In the genomic region with DNA sequence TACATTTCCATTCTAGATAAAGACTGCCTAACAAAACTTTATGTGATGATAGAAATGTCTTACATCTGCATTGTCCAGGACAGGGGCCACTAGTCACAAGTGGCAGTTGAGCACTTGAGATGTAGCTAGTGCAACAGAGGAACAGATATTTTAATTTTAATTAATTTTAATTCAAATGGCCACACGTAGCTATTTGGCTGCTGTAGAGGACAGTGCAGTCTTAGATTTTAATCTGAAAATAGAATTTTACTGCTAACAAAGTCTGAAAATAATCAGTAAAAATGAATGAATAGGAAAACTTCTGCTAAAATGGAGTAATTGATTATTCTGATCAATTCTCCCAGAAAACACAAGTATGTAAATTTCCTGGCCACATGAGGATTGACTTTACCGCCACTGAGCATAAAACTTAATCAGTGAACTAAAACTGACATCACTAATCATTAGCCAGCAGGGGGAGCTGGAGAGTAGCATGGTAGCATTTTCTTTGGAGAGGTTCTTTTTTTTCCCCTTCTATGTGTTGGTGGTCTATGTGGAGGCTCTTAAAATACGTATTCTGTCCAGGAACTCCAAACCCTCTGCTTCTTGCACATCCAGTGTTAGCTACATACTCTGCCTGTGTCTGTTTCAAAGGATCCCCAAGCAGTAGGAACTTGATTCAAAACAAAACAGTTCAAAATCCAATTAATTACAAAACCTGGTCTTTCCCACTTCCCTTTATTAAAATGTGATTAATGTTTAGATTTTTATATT, we compare ENCODE assay signal across 8 cellular contexts. TPM values are rescaled to one million over a fixed set of nuclear protein-coding genes. Genes with fewer than 3 reads are reported as not detected.
A peak's percentile ranks its signal among the peaks of the same experiment; 100 is the strongest.
DNase-seq lines count a peak whose midpoint lies in the region; ATAC-seq and TF ChIP-seq lines count a peak whose summit lies in the region.

No MANE protein-coding gene starts in this region.

- H3K27me3 ChIP-seq in CD4-positive, alpha-beta memory T cell (ENCODE audit: insufficient read depth, low read length): no peaks in the 10 kb centered on the region
- H3K27me3 ChIP-seq in neutrophil (no peaks in the 10 kb centered on the region), uterus (no peaks in the 10 kb centered on the region)

- POLR2A ChIA-PET in CD4-positive, alpha-beta memory T cell (lab: Charles Lee; ENCODE audit: partially characterized antibody): no interaction called here
- POLR2A ChIA-PET in activated CD4-positive, alpha-beta memory T cell treated with anti-CD3 and anti-CD28 coated beads, Interleukin-2, amount 10 ng/mL, durations not matched to agents 7 days and 5 days (lab: Charles Lee): no interaction called here

- CTCF ChIA-PET in CD4-positive, alpha-beta memory T cell (lab: Charles Lee; ENCODE audit: partially characterized antibody): interaction anchor here (0.7 to 2.6 kb wide), 22 partner anchors 8 to 305 kb away, joined by 3 to 26 read pairs (median 5); no protein-coding TSS in a partner anchor
- CTCF ChIA-PET in activated CD4-positive, alpha-beta memory T cell treated with anti-CD3 and anti-CD28 coated beads, Interleukin-2, amount 10 ng/mL, durations not matched to agents 7 days and 5 days (lab: Charles Lee): interaction anchor here (0.6 to 2.8 kb wide), 11 partner anchors 8 to 303 kb away, joined by 3 to 19 read pairs (median 4); no protein-coding TSS in a partner anchor

- ATAC-seq in GM19025 (IDR thresholded peaks at IDR 0.05; ENCODE audit: low read depth, unreplicated experiment) (peak; percentile 69), HG03354 (IDR thresholded peaks at IDR 0.05; ENCODE audit: poor library complexity, severe bottlenecking, unreplicated experiment) (peak; percentile 72)

- intact Hi-C loops in CD4-positive, alpha-beta memory T cell (cut with micrococcal nuclease): loop anchor here (1.0 to 5.0 kb wide), 4 partner anchors 135 to 741 kb away; no protein-coding TSS in a partner anchor
- intact Hi-C loops in uterus (cut with DNase I; ENCODE audit: low total_unique reads): loop anchor here (10.0 kb wide), 1 partner anchor 49 kb away; a partner anchor contains a TSS

- H3K27ac ChIP-seq in CD4-positive, alpha-beta memory T cell (ENCODE audit: low read depth, low read length): no peak overlapping the region
- no peak overlapping the region for H3K27ac ChIP-seq in neutrophil
- no peak overlapping the region for H3K27ac ChIP-seq in uterus

- H3K4me1 ChIP-seq in CD4-positive, alpha-beta memory T cell (ENCODE audit: insufficient read depth, low read length): no peaks in the 10 kb centered on the region
- H3K4me1 ChIP-seq in neutrophil (ENCODE audit: control insufficient read depth in 1 of 2, insufficient read depth in 1 of 2, low read depth in 1 of 2, low read length in 1 of 2) (peaks cover 16 to 29% of the 10 kb centered on the region in 2 experiments), uterus (no peaks in the 10 kb centered on the region)

- no peak overlapping the region for H3K4me3 ChIP-seq in CD4-positive, alpha-beta memory T cell (ENCODE audit: low read length in 2 of 2)
- H3K4me3 ChIP-seq in neutrophil (ENCODE audit: low read depth in 1 of 2, low read length in 1 of 2) (no peak overlapping the region), uterus (no peak overlapping the region)

- no peaks in the 10 kb centered on the region for H3K4me1 Mint-ChIP-seq in CD4-positive, alpha-beta memory T cell
- H3K4me1 Mint-ChIP-seq in activated CD4-positive, alpha-beta memory T cell treated with anti-CD3 and anti-CD28 coated beads, Interleukin-2, amount 10 ng/mL, durations not matched to agents 7 days and 5 days: no peaks in the 10 kb centered on the region

- H3K9me3 Mint-ChIP-seq in CD4-positive, alpha-beta memory T cell: no peaks in the 10 kb centered on the region
- H3K9me3 Mint-ChIP-seq in activated CD4-positive, alpha-beta memory T cell treated with anti-CD3 and anti-CD28 coated beads, Interleukin-2, amount 10 ng/mL, durations not matched to agents 7 days and 5 days: no peaks in the 10 kb centered on the region

- H3K9me3 ChIP-seq in CD4-positive, alpha-beta memory T cell (ENCODE audit: control insufficient read depth in 1 of 2, low read length in 2 of 2): no peaks in the 10 kb centered on the region
- H3K9me3 ChIP-seq in neutrophil (no peaks in the 10 kb centered on the region), uterus (no peaks in the 10 kb centered on the region)

- DNase-seq in CD4-positive, alpha-beta memory T cell: peak; percentile 39 to 46 (median 43)
- DNase-seq in NCI-H460 (ENCODE audit: extremely low read depth, low read depth) (peak; percentile 79), fibroblast of gingiva (ENCODE audit: low read depth) (peak; percentile 31), uterus (peak; percentile 26 to 67)
- DNase-seq in activated CD4-positive, alpha-beta memory T cell treated with anti-CD3 and anti-CD28 coated beads, Interleukin-2, amount 10 ng/mL, durations not matched to agents 7 days and 5 days: peak; percentile 45

- TF ChIP-seq POLR2A in uterus (IDR thresholded peaks at IDR 0.05): no peak

- TF ChIP-seq CTCF in neutrophil (IDR thresholded peaks at IDR 0.05): peak; percentile 69
- TF ChIP-seq CTCF in uterus (IDR thresholded peaks at IDR 0.05): peak; percentile 73 to 79 (median 76)

- H3K36me3 Mint-ChIP-seq in CD4-positive, alpha-beta memory T cell: no peaks in the 10 kb centered on the region
- no peaks in the 10 kb centered on the region for H3K36me3 Mint-ChIP-seq in activated CD4-positive, alpha-beta memory T cell treated with anti-CD3 and anti-CD28 coated beads, Interleukin-2, amount 10 ng/mL, durations not matched to agents 7 days and 5 days (ENCODE audit: low read depth)

- H3K27ac Mint-ChIP-seq in CD4-positive, alpha-beta memory T cell: no peak overlapping the region
- H3K27ac Mint-ChIP-seq in activated CD4-positive, alpha-beta memory T cell treated with anti-CD3 and anti-CD28 coated beads, Interleukin-2, amount 10 ng/mL, durations not matched to agents 7 days and 5 days: no peak overlapping the region

- peaks cover 5 to 8% of the 10 kb centered on the region in 2 donors for H3K27me3 Mint-ChIP-seq in CD4-positive, alpha-beta memory T cell
- no peaks in the 10 kb centered on the region for H3K27me3 Mint-ChIP-seq in activated CD4-positive, alpha-beta memory T cell treated with anti-CD3 and anti-CD28 coated beads, Interleukin-2, amount 10 ng/mL, durations not matched to agents 7 days and 5 days

- H3K4me3 Mint-ChIP-seq in CD4-positive, alpha-beta memory T cell: no peak overlapping the region
- no peak overlapping the region for H3K4me3 Mint-ChIP-seq in activated CD4-positive, alpha-beta memory T cell treated with anti-CD3 and anti-CD28 coated beads, Interleukin-2, amount 10 ng/mL, durations not matched to agents 7 days and 5 days

- no peaks in the 10 kb centered on the region for H3K36me3 ChIP-seq in CD4-positive, alpha-beta memory T cell (ENCODE audit: insufficient read depth, low read length)
- H3K36me3 ChIP-seq in neutrophil (no peaks in the 10 kb centered on the region), uterus (no peaks in the 10 kb centered on the region)

RNA-seq across cellular contexts. Expression of a gene that starts 52.1 kb away (rescaled TPM):
- not detected for total RNA-seq in CD4-positive, alpha-beta memory T cell
- not detected for polyA plus RNA-seq in CD4-positive, alpha-beta memory T cell
- total RNA-seq in NCI-H460 (2014; rRNA removed; shearing (Covaris generic)): 9.1 and 9.6 TPM in 2 replicates
- 3.3 and 5.3 TPM in 2 replicates for polyA plus RNA-seq in NCI-H460 (2014; cell fraction: nucleus; rRNA removed)
- total RNA-seq in activated CD4-positive, alpha-beta memory T cell treated with anti-CD3 and anti-CD28 coated beads, Interleukin-2, amount 10 ng/mL, durations not matched to agents 7 days and 5 days: not detected
- 10 to 100 TPM in 2 of 4 donors, 1 to 10 TPM in 2; 3.1 to 18.8 (median 11.8) TPM for total RNA-seq in uterus
